16 cellular contexts compared by ENCODE assay signal in the genomic region with DNA sequence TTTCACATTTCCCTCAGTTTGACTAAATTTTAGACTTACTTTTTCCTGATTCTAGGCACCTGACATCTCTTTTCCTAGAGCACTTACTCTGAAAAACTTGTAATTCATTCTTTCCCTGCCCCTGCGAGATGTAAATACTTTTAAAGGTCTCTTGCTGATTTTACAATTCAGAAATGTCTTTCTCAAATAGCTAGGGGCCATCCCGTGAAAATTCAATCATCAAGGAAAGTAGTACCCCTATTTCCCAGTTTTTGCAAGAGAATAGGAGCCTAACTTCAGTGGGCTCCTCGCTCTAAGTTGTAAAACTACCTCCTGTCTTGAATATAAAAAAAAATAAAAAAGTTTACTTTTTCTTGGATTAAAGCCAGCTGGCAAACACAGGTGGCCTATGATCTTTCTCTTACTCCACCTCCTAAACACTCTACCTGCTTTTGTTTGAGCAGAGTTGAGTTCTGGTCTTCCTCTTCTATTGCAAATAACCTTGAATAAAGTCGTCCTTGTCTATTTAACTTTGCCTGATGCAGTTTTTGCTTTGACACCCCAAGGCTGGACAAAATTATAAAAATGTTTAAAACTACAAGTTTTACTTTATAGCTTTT.
DNase-seq lines count a peak whose midpoint lies in the region; ATAC-seq and TF ChIP-seq lines count a peak whose summit lies in the region.
"Had no signal": no experiment of that assay in that cellular context is flagged by ENCODE, and none has a peak within 500 bp of the region (broad histone marks: within the 10 kb centered on the region; RNA-seq: fewer than 3 reads in every experiment).

No MANE protein-coding gene starts in this region.

- H3K4me1 ChIP-seq in GM23338 (ENCODE audit: insufficient read depth) = peaks cover 30% of the 10 kb centered on the region
- no peaks in the 10 kb centered on the region for H3K4me1 ChIP-seq in iPS DF 6.9 (ENCODE audit: control insufficient read depth, insufficient read depth, low read length)
- peaks cover 8% of the 10 kb centered on the region for H3K4me1 ChIP-seq in mucosa of descending colon (ENCODE audit: low read depth)

- no CpG with 5 or more reads among the region's 4 CpGs for WGBS in iPS DF 6.9 (ENCODE audit: insufficient coverage, insufficient read length)

- no peak overlapping the region for H2AFZ ChIP-seq in GM23338

- H3K27ac Mint-ChIP-seq in GM23338 = no peak overlapping the region
- H3K27ac Mint-ChIP-seq: B cell; CD4-positive, CD25-positive, alpha-beta regulatory T cell; IgD-negative memory B cell had no signal

- 0 out of 2 replicates have a peak, but pooled peaks cover 3% of the 10 kb centered on the region for H3F3A ChIP-seq in GM23338 (replicated peaks; ENCODE audit: low read depth)

- no peaks in the 10 kb centered on the region for H3K9me3 ChIP-seq in iPS DF 6.9 (ENCODE audit: control insufficient read depth, insufficient read depth, low read length)
- H3K9me3 ChIP-seq in mucosa of descending colon = peaks cover under 1% of the 10 kb centered on the region

- no peaks in the 10 kb centered on the region for H4K20me1 ChIP-seq in GM23338 (replicated peaks; ENCODE audit: insufficient read depth)

- peak; percentile 22 for DNase-seq in GM23338 (ENCODE audit: low spot score)
- DNase-seq in LNCaP clone FGC (ENCODE audit: low read depth) = peak; percentile 28
- DNase-seq in iPS DF 6.9 (ENCODE audit: low read depth, low spot score) = peak; percentile 4
- no peak for DNase-seq in mucosa of descending colon
- no peak for DNase-seq in erythroblast (lab: John Stamatoyannopoulos, UW)
- DNase-seq in left ventricle myocardium superior = no peak
- DNase-seq: CD4-positive, CD25-positive, alpha-beta regulatory T cell; DMS79; NCI-H1417; NCI-H187 treated with DMSO at 0.1 percent for 48 hours; NCI-H524 treated with DMSO at 0.1 percent for 48 hours; OCI-M1; T-helper 2 cell had no signal

- H3K27ac ChIP-seq in GM23338 (ENCODE audit: low read depth) (peak overlapping the region; percentile 43; the same call in 1 of the 2 replicates), iPS DF 6.9 (ENCODE audit: low read length) (no peak overlapping the region)

- ATAC-seq in GM23338 (no peak), mucosa of descending colon (peak; percentile 52), HG02981 (IDR thresholded peaks at IDR 0.05; ENCODE audit: unreplicated experiment) (no peak), left ventricle myocardium superior (no peak)

- H3K36me3 Mint-ChIP-seq in GM23338 (ENCODE audit: low read depth) = peaks cover 15% of the 10 kb centered on the region; the same call in 2 of the 3 replicates
- H3K36me3 Mint-ChIP-seq: CD4-positive, CD25-positive, alpha-beta regulatory T cell; IgD-negative memory B cell had no signal

- no peaks in the 10 kb centered on the region for H3K79me2 ChIP-seq in GM23338 (replicated peaks; ENCODE audit: insufficient read depth)

- peak overlapping the region; percentile 20; the same call in 1 of the 2 replicates for H3K4me3 ChIP-seq in GM23338
- H3K4me3 ChIP-seq in LNCaP clone FGC (ENCODE audit: low read depth, low read length) = no peak overlapping the region
- no peak overlapping the region for H3K4me3 ChIP-seq in iPS DF 6.9 (ENCODE audit: low read length)
- no peak overlapping the region for H3K4me3 ChIP-seq in mucosa of descending colon

- H3K4me3 Mint-ChIP-seq in GM23338 = peak overlapping the region; percentile 36; the same call in 2 of the 3 replicates
- H3K4me3 Mint-ChIP-seq: B cell; CD4-positive, CD25-positive, alpha-beta regulatory T cell; IgD-negative memory B cell had no signal

- TF ChIP-seq CTCF in GM23338 (conservative IDR thresholded peaks at IDR 0.05; ENCODE audit: low read depth in 2 of 2) (no peak), LNCaP clone FGC (IDR thresholded peaks at IDR 0.05; ENCODE audit: control insufficient read depth, extremely low read depth, insufficient read depth) (no peak), mucosa of descending colon (IDR thresholded peaks at IDR 0.05) (no peak)

- no peak for TF ChIP-seq POLR2A in erythroblast (IDR thresholded peaks at IDR 0.05; ENCODE audit: low read length)

- H3K9me2 ChIP-seq in GM23338 (ENCODE audit: insufficient read depth) = peaks cover 3% of the 10 kb centered on the region; the same call in 1 of the 2 replicates

- H3K36me3 ChIP-seq in GM23338 (ENCODE audit: insufficient read depth) (peaks cover 3% of the 10 kb centered on the region; the same call in 1 of the 2 replicates), iPS DF 6.9 (ENCODE audit: control insufficient read depth, insufficient read depth, low read length) (no peaks in the 10 kb centered on the region), mucosa of descending colon (ENCODE audit: low read depth) (no peaks in the 10 kb centered on the region)

- H3K9me3 Mint-ChIP-seq in GM23338 = peaks cover 13% of the 10 kb centered on the region

- peak overlapping the region; percentile 56 for H3K4me2 ChIP-seq in GM23338

- intact Hi-C loops in mucosa of descending colon (cut with DNase I, micrococcal nuclease) (no loop called here), left ventricle myocardium superior (cut with micrococcal nuclease) (no loop called here)

- peaks cover 45% of the 10 kb centered on the region for H3K27me3 ChIP-seq in GM23338 (ENCODE audit: insufficient read depth)
- no peaks in the 10 kb centered on the region for H3K27me3 ChIP-seq in iPS DF 6.9 (ENCODE audit: control insufficient read depth, insufficient read depth, low read length)

- H3K27me3 Mint-ChIP-seq in GM23338 (ENCODE audit: insufficient read depth, low read depth, poor library complexity) = no peaks in the 10 kb centered on the region
- H3K27me3 Mint-ChIP-seq: CD4-positive, CD25-positive, alpha-beta regulatory T cell had no signal

- H3K4me1 Mint-ChIP-seq in GM23338 = peaks cover 17% of the 10 kb centered on the region
- H3K4me1 Mint-ChIP-seq: B cell; CD4-positive, CD25-positive, alpha-beta regulatory T cell; IgD-negative memory B cell had no signal

TF ChIP-seq in GM23338, 12 proteins besides CTCF, POLR2A, EP300 and RAD21:
- TF ChIP-seq CREB1 (CRISPR knock-in tag; IDR thresholded peaks at IDR 0.05; ENCODE audit: low read depth) (no peak), NANOG (IDR thresholded peaks at IDR 0.05; ENCODE audit: borderline replicate concordance) (peak; percentile 66; the same call in 1 of the 2 replicates)

Comparison
In these comparisons a context has a peak if more than half of its experiments do, and no peak if none do; other contexts are left out.
1. DNase-seq: peak in GM23338 (single experiment), LNCaP clone FGC (single experiment) and iPS DF 6.9 (single experiment); none in mucosa of descending colon (0 of 3), erythroblast (0 of 2) and left ventricle myocardium superior (single experiment).